8 cellular contexts compared by ENCODE assay signal in genomic region chr1:155261888-155262673, GRCh38. TPM values are rescaled to one million over a fixed set of nuclear protein-coding genes. Genes with fewer than 3 reads are reported as not detected.
A peak's percentile ranks its signal among the peaks of the same experiment; 100 is the strongest.
DNase-seq lines count a peak whose midpoint lies in the region; ATAC-seq, FAIRE-seq and TF ChIP-seq lines count a peak whose summit lies in the region.

Gene SCAMP3 (minus strand): TSS chr1:155262360. CDS start chr1:155262151, 209 bp downstream.

- peak within 1 kb of the TSS; percentile 77 for H2AFZ ChIP-seq in keratinocyte (ENCODE audit: control insufficient read depth, low read length)

- H3K9ac ChIP-seq in keratinocyte (ENCODE audit: control insufficient read depth, extremely low read depth, insufficient read depth, low read length) = peak within 1 kb of the TSS; percentile 86

- peak within 1 kb of the TSS; percentile 98 for H3K4me2 ChIP-seq in keratinocyte (ENCODE audit: control insufficient read depth, extremely low read depth, insufficient read depth, low read depth, low read length)

- no peaks in the 10 kb centered on the region for H3K9me3 ChIP-seq in keratinocyte (ENCODE audit: control insufficient read depth, low read depth, low read length)

- DNase-seq in AG09319 (ENCODE audit: extremely low read depth, low read depth) (peak; percentile 94), NCI-H446 treated with DMSO at 0.1 percent for 48 hours (lab: John Stamatoyannopoulos, UW) (peak; percentile 96), cerebellar cortex (ENCODE audit: low spot score) (peak; percentile 100), keratinocyte (ENCODE audit: low read depth, low spot score) (peak; percentile 92)
- DNase-seq in stimulated activated CD4-positive, alpha-beta T cell treated with anti-CD3 and anti-CD28 coated beads, Interleukin-15, amount 100 ng/mL, for 1 hour (ENCODE audit: low read depth in 1 of 2, low spot score in 1 of 2) = peak; percentile 69 to 70

- no peak for FAIRE-seq in keratinocyte (lab: Jason Lieb, UNC)

- ATAC-seq in GM19035 (IDR thresholded peaks at IDR 0.05; ENCODE audit: unreplicated experiment) = peak; percentile 86
- peak; percentile 94 for ATAC-seq in HG03354 (IDR thresholded peaks at IDR 0.05; ENCODE audit: poor library complexity, severe bottlenecking, unreplicated experiment)
- ATAC-seq in activated CD4-positive, CD25-positive, alpha-beta regulatory T cell treated with anti-CD3 and anti-CD28 coated beads, Interleukin-2, amount 50 U/mL, for 24 hours = peak; percentile 97 to 98

- peak within 1 kb of the TSS; percentile 75 to 87 (median 85) for H3K4me3 ChIP-seq in keratinocyte (ENCODE audit: control insufficient read depth in 2 of 3, extremely low read depth in 1 of 3, insufficient read depth in 2 of 3, low read depth in 1 of 3, low read length in 3 of 3)

- dilution Hi-C loops in keratinocyte (cut with MboI; ENCODE audit: extremely low pct_ligation_motif_present, low sequenced_read_pairs) = no loop called here

- no peaks in the 10 kb centered on the region for H3K27me3 ChIP-seq in keratinocyte (ENCODE audit: control insufficient read depth, extremely low read depth, insufficient read depth, low read length)

- no peaks in the 10 kb centered on the region for H3K9me1 ChIP-seq in keratinocyte (ENCODE audit: control insufficient read depth, extremely low read depth, insufficient read depth, low read length)

- peaks cover 14% of the 10 kb centered on the region for H3K4me1 ChIP-seq in keratinocyte (ENCODE audit: control insufficient read depth, extremely low read depth, insufficient read depth, low read length)

- TF ChIP-seq CTCF in AG09319 (IDR thresholded peaks at IDR 0.05; ENCODE audit: low read depth, low read length) (no peak), keratinocyte (optimal IDR thresholded peaks at IDR 0.05 in 1 of 3, IDR thresholded peaks at IDR 0.05 in 1 of 3, conservative IDR thresholded peaks at IDR 0.05 in 1 of 3; ENCODE audit: extremely low read depth in 1 of 3, insufficient read depth in 2 of 3, low read length in 3 of 3) (peak in 1 of 3 experiments; percentile 0)

- peaks cover 31 to 42% of the 10 kb centered on the region in 2 experiments for H3K36me3 ChIP-seq in keratinocyte (ENCODE audit: control insufficient read depth in 2 of 2, extremely low read depth in 1 of 2, insufficient read depth in 2 of 2, low read length in 2 of 2)

- H4K20me1 ChIP-seq in keratinocyte (ENCODE audit: control insufficient read depth, extremely low read depth, insufficient read depth, low read length) = no peaks in the 10 kb centered on the region

- peak within 1 kb of the TSS; percentile 78 for H3K27ac ChIP-seq in keratinocyte (ENCODE audit: control insufficient read depth, insufficient read depth, low read length)

- H3K79me2 ChIP-seq in keratinocyte (ENCODE audit: control insufficient read depth, insufficient read depth, low read length) = peaks cover 18% of the 10 kb centered on the region

RNA-seq across cellular contexts. Expression of gene SCAMP3, which starts in this region (rescaled TPM):
- 72.1 to 97.0 TPM (median 91.3 TPM) in 3 replicates for polyA plus RNA-seq in keratinocyte
- 18.7 TPM for polyA plus RNA-seq in keratinocyte (2011; ENCODE audit: low read depth)
- 70.0 and 83.7 TPM in 2 replicates for polyA plus RNA-seq in keratinocyte (2011; cell fraction: cytosol; rRNA removed)
- 104 and 111 TPM in 2 replicates for polyA plus RNA-seq in keratinocyte (2011; cell fraction: nucleus; rRNA removed)
- 59.6 and 60.0 TPM in 2 replicates for polyA plus RNA-seq in keratinocyte (2012; ENCODE audit: low replicate concordance)
- polyA minus RNA-seq in keratinocyte = 66.3 to 139 TPM (median 80.7 TPM) in 3 replicates
- 103 TPM for polyA minus RNA-seq in keratinocyte (2011; cell fraction: cytosol; rRNA and poly(A)+ RNA removed)
- 41.2 and 50.0 TPM in 2 replicates for polyA minus RNA-seq in keratinocyte (2011; cell fraction: nucleus; rRNA and poly(A)+ RNA removed)

Comparison
In these comparisons a context has a peak if more than half of its experiments do, and no peak if none do; other contexts are left out.
1. Peak in every context shown above with its lines: DNase-seq, ATAC-seq, H3K4me3 ChIP-seq and H3K27ac ChIP-seq.